In genomic region chr1:229086686-229087085, GRCh38 we compare ENCODE assay signal across 25 cellular contexts.
"Had no signal": no experiment of that assay in that cellular context is flagged by ENCODE, and none has a peak within 500 bp of the region (broad histone marks: within the 10 kb centered on the region; RNA-seq: fewer than 3 reads in every experiment).

No MANE protein-coding gene starts in this region.

- H3K79me2 ChIP-seq: hepatocyte had no signal

- H2AFZ ChIP-seq: hepatocyte had no signal

- H3K36me3 ChIP-seq: brain microvascular endothelial cell, esophagus muscularis mucosa, left lung, spleen, tibial nerve had no signal

- H3K4me1 ChIP-seq: left lung, spleen had no signal

- DNase-seq: activated CD4-positive, alpha-beta memory T cell treated with anti-CD3 and anti-CD28 coated beads for 36 hours; activated CD4-positive, alpha-beta T cell treated with anti-CD3 and anti-CD28 coated beads for 48 hours; activated gamma-delta T cell; activated naive CD4-positive, alpha-beta T cell treated with anti-CD3 and anti-CD28 coated beads, Interleukin-2, amount 50 U/mL, for 16 hours; activated naive CD8-positive, alpha-beta T cell treated with anti-CD3 and anti-CD28 coated beads, Interleukin-2, amount 50 U/mL, for 24 hours; activated T-cell treated with anti-CD3 and anti-CD28 coated beads for 4 hours; brain microvascular endothelial cell; caudate nucleus; effector memory CD4-positive, alpha-beta T cell; glutamatergic neuron; immature natural killer cell; kidney glomerular epithelial cell; left lung; naive B cell; occipital lobe; spleen; stimulated activated CD4-positive, alpha-beta T cell treated with anti-CD3 and anti-CD28 coated beads, Interleukin-4, amount 100 ng/mL, for 24 hours; stimulated activated naive CD4-positive, alpha-beta T cell treated with Interleukin-2 at 50 U/mL for 16 hours; T1000 had no signal

- FAIRE-seq: endothelial cell of umbilical vein, urothelium cell line had no signal

- H3K4me3 ChIP-seq: esophagus muscularis mucosa, hepatocyte, left lung, lung, spleen, tibial nerve had no signal

- H3K27me3 ChIP-seq: brain microvascular endothelial cell, esophagus muscularis mucosa, hepatocyte, left lung, tibial nerve had no signal

- H3K4me2 ChIP-seq: hepatocyte had no signal

- H3K27ac ChIP-seq: brain microvascular endothelial cell, hepatocyte, left lung, spleen had no signal

- ATAC-seq: activated naive CD8-positive, alpha-beta T cell treated with anti-CD3 and anti-CD28 coated beads, Interleukin-2, amount 50 U/mL, for 24 hours; left lung had no signal
